In the genomic region with DNA sequence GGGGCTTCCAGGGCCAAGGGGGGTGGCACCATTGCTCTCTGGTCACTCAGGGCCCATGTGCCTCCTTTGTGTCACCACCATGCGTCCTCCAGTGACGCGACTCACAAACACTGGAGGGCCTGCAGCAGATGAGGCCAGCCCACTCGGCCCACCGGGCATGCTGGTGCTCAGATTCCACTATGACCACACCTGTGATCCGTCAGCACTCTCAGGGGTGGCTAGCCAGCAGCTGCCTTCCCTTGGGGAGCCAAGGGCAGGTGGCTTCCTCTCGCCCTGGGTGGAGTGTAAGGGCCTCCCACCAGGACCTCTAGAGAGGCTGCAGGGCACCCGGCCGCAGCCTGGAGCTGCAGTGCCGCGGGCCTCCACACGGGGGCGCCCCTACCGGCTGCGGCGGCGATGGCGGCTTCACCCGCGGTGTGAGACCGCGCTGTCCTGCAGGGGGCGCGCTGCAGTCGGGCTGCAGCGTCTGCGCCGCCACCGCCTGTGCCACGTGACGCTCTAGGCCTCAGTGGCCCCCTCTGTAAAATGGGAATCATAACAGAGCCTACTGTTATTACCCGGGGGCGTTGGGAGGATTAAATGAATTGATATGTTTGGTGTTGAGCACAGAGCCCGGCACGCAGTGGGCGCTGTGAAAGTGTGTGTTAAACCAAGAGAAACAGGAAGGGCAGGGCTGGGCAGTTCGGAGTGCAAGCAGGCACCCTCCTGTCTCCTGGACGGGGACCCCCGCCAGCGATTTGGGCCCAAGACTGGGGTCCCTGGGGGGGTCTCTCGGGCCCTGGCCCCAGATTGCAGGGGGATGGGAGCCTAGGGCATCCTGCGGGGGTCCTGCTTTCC, we compare ENCODE assay signal across 1 cellular context.
TF ChIP-seq lines count a peak whose summit lies in the region.

No MANE protein-coding gene starts in this region.

TF ChIP-seq in K562, 482 proteins besides CTCF, POLR2A, EP300 and RAD21 (continued from another document and continues in another):
- TF ChIP-seq FOXP1 (CRISPR knock-in tag; IDR thresholded peaks at IDR 0.05) (peak; percentile 80; the same call in 1 of the 2 replicates), NR2C1 (IDR thresholded peaks at IDR 0.05) (no peak), NR2C1 (tag; IDR thresholded peaks at IDR 0.05) (0 out of 2 replicates have a peak, but pooled peaks have one; percentile 36), ZSCAN32 (CRISPR knock-in tag; IDR thresholded peaks at IDR 0.05) (no peak), ZNF347 (CRISPR knock-in tag; IDR thresholded peaks at IDR 0.05; ENCODE audit: low read depth) (no peak), NUFIP1 (IDR thresholded peaks at IDR 0.05; ENCODE audit: partially characterized antibody) (peak; percentile 33), BHLHE40 (IDR thresholded peaks at IDR 0.05; ENCODE audit: low read length) (peak; percentile 94), ELF1 (tag; IDR thresholded peaks at IDR 0.05) (no peak), ZNF134 (CRISPR knock-in tag; conservative IDR thresholded peaks at IDR 0.05) (0 out of 2 replicates have a peak, but pooled peaks have one; percentile 20), ILK (tag; IDR thresholded peaks at IDR 0.05; ENCODE audit: borderline replicate concordance, low read depth) (no peak), ARNT (IDR thresholded peaks at IDR 0.05) (peak in 1 of 2 experiments; percentile 73; a peak in 1 of 4 replicates), SLC30A9 (CRISPR knock-in tag; IDR thresholded peaks at IDR 0.05) (no peak), TAF1 (IDR thresholded peaks at IDR 0.05; ENCODE audit: control insufficient read depth, extremely low read depth, insufficient read depth, low read length, severe bottlenecking) (no peak), RFX5 (IDR thresholded peaks at IDR 0.05; ENCODE audit: low read depth, low read length) (no peak), FOSL1 (tag; conservative IDR thresholded peaks at IDR 0.05) (peak; percentile 49; the same call in 1 of the 2 replicates), BRF1 (IDR thresholded peaks at IDR 0.05; ENCODE audit: borderline replicate concordance, extremely low read depth, insufficient read length) (no peak), NR4A1 (CRISPR knock-in tag; IDR thresholded peaks at IDR 0.05) (0 out of 2 replicates have a peak, but pooled peaks have one; percentile 58), NR4A1 (tag; IDR thresholded peaks at IDR 0.05) (no peak), HNRNPL (IDR thresholded peaks at IDR 0.05; ENCODE audit: low read depth, low read length) (peak; percentile 78), ETV5 (CRISPR knock-in tag; IDR thresholded peaks at IDR 0.05; ENCODE audit: low read depth) (no peak; the same call in 1 of the 2 replicates), ZNF57 (CRISPR knock-in tag; IDR thresholded peaks at IDR 0.05) (no peak), NFE2 (IDR thresholded peaks at IDR 0.05; ENCODE audit: low read depth) (peak; percentile 20), TRIM24 (IDR thresholded peaks at IDR 0.05) (peak in 1 of 2 experiments; percentile 51; a peak in 1 of 4 replicates)
- TF ChIP-seq, protein P1, sequence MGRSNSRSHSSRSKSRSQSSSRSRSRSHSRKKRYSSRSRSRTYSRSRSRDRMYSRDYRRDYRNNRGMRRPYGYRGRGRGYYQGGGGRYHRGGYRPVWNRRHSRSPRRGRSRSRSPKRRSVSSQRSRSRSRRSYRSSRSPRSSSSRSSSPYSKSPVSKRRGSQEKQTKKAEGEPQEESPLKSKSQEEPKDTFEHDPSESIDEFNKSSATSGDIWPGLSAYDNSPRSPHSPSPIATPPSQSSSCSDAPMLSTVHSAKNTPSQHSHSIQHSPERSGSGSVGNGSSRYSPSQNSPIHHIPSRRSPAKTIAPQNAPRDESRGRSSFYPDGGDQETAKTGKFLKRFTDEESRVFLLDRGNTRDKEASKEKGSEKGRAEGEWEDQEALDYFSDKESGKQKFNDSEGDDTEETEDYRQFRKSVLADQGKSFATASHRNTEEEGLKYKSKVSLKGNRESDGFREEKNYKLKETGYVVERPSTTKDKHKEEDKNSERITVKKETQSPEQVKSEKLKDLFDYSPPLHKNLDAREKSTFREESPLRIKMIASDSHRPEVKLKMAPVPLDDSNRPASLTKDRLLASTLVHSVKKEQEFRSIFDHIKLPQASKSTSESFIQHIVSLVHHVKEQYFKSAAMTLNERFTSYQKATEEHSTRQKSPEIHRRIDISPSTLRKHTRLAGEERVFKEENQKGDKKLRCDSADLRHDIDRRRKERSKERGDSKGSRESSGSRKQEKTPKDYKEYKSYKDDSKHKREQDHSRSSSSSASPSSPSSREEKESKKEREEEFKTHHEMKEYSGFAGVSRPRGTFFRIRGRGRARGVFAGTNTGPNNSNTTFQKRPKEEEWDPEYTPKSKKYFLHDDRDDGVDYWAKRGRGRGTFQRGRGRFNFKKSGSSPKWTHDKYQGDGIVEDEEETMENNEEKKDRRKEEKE (IDR thresholded peaks at IDR 0.05; ENCODE audit: borderline replicate concordance in 1 of 2, control insufficient read depth in 1 of 2, low read depth in 2 of 2, low read length in 1 of 2): peak in 1 of 2 experiments; percentile 80; a peak in 1 of 4 replicates
- TF ChIP-seq, protein P2, sequence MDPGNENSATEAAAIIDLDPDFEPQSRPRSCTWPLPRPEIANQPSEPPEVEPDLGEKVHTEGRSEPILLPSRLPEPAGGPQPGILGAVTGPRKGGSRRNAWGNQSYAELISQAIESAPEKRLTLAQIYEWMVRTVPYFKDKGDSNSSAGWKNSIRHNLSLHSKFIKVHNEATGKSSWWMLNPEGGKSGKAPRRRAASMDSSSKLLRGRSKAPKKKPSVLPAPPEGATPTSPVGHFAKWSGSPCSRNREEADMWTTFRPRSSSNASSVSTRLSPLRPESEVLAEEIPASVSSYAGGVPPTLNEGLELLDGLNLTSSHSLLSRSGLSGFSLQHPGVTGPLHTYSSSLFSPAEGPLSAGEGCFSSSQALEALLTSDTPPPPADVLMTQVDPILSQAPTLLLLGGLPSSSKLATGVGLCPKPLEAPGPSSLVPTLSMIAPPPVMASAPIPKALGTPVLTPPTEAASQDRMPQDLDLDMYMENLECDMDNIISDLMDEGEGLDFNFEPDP (CRISPR knock-in tag; IDR thresholded peaks at IDR 0.05): no peak
- TF ChIP-seq, protein P3, sequence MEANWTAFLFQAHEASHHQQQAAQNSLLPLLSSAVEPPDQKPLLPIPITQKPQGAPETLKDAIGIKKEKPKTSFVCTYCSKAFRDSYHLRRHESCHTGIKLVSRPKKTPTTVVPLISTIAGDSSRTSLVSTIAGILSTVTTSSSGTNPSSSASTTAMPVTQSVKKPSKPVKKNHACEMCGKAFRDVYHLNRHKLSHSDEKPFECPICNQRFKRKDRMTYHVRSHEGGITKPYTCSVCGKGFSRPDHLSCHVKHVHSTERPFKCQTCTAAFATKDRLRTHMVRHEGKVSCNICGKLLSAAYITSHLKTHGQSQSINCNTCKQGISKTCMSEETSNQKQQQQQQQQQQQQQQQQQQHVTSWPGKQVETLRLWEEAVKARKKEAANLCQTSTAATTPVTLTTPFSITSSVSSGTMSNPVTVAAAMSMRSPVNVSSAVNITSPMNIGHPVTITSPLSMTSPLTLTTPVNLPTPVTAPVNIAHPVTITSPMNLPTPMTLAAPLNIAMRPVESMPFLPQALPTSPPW (CRISPR knock-in tag; IDR thresholded peaks at IDR 0.05): peak; percentile 79
- TF ChIP-seq, protein P4, sequence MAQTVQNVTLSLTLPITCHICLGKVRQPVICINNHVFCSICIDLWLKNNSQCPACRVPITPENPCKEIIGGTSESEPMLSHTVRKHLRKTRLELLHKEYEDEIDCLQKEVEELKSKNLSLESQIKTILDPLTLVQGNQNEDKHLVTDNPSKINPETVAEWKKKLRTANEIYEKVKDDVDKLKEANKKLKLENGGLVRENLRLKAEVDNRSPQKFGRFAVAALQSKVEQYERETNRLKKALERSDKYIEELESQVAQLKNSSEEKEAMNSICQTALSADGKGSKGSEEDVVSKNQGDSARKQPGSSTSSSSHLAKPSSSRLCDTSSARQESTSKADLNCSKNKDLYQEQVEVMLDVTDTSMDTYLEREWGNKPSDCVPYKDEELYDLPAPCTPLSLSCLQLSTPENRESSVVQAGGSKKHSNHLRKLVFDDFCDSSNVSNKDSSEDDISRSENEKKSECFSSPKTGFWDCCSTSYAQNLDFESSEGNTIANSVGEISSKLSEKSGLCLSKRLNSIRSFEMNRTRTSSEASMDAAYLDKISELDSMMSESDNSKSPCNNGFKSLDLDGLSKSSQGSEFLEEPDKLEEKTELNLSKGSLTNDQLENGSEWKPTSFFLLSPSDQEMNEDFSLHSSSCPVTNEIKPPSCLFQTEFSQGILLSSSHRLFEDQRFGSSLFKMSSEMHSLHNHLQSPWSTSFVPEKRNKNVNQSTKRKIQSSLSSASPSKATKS (CRISPR knock-in tag; IDR thresholded peaks at IDR 0.05): no peak
- TF ChIP-seq, protein P5, sequence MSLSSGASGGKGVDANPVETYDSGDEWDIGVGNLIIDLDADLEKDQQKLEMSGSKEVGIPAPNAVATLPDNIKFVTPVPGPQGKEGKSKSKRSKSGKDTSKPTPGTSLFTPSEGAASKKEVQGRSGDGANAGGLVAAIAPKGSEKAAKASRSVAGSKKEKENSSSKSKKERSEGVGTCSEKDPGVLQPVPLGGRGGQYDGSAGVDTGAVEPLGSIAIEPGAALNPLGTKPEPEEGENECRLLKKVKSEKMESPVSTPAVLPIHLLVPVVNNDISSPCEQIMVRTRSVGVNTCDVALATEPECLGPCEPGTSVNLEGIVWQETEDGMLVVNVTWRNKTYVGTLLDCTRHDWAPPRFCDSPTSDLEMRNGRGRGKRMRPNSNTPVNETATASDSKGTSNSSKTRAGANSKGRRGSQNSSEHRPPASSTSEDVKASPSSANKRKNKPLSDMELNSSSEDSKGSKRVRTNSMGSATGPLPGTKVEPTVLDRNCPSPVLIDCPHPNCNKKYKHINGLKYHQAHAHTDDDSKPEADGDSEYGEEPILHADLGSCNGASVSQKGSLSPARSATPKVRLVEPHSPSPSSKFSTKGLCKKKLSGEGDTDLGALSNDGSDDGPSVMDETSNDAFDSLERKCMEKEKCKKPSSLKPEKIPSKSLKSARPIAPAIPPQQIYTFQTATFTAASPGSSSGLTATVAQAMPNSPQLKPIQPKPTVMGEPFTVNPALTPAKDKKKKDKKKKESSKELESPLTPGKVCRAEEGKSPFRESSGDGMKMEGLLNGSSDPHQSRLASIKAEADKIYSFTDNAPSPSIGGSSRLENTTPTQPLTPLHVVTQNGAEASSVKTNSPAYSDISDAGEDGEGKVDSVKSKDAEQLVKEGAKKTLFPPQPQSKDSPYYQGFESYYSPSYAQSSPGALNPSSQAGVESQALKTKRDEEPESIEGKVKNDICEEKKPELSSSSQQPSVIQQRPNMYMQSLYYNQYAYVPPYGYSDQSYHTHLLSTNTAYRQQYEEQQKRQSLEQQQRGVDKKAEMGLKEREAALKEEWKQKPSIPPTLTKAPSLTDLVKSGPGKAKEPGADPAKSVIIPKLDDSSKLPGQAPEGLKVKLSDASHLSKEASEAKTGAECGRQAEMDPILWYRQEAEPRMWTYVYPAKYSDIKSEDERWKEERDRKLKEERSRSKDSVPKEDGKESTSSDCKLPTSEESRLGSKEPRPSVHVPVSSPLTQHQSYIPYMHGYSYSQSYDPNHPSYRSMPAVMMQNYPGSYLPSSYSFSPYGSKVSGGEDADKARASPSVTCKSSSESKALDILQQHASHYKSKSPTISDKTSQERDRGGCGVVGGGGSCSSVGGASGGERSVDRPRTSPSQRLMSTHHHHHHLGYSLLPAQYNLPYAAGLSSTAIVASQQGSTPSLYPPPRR (CRISPR knock-in tag; IDR thresholded peaks at IDR 0.05; ENCODE audit: borderline replicate concordance): peak; percentile 88
- TF ChIP-seq, protein P6, sequence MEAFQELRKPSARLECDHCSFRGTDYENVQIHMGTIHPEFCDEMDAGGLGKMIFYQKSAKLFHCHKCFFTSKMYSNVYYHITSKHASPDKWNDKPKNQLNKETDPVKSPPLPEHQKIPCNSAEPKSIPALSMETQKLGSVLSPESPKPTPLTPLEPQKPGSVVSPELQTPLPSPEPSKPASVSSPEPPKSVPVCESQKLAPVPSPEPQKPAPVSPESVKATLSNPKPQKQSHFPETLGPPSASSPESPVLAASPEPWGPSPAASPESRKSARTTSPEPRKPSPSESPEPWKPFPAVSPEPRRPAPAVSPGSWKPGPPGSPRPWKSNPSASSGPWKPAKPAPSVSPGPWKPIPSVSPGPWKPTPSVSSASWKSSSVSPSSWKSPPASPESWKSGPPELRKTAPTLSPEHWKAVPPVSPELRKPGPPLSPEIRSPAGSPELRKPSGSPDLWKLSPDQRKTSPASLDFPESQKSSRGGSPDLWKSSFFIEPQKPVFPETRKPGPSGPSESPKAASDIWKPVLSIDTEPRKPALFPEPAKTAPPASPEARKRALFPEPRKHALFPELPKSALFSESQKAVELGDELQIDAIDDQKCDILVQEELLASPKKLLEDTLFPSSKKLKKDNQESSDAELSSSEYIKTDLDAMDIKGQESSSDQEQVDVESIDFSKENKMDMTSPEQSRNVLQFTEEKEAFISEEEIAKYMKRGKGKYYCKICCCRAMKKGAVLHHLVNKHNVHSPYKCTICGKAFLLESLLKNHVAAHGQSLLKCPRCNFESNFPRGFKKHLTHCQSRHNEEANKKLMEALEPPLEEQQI (IDR thresholded peaks at IDR 0.05): peak; percentile 98
- TF ChIP-seq, protein P7, sequence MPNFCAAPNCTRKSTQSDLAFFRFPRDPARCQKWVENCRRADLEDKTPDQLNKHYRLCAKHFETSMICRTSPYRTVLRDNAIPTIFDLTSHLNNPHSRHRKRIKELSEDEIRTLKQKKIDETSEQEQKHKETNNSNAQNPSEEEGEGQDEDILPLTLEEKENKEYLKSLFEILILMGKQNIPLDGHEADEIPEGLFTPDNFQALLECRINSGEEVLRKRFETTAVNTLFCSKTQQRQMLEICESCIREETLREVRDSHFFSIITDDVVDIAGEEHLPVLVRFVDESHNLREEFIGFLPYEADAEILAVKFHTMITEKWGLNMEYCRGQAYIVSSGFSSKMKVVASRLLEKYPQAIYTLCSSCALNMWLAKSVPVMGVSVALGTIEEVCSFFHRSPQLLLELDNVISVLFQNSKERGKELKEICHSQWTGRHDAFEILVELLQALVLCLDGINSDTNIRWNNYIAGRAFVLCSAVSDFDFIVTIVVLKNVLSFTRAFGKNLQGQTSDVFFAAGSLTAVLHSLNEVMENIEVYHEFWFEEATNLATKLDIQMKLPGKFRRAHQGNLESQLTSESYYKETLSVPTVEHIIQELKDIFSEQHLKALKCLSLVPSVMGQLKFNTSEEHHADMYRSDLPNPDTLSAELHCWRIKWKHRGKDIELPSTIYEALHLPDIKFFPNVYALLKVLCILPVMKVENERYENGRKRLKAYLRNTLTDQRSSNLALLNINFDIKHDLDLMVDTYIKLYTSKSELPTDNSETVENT (CRISPR knock-in tag; IDR thresholded peaks at IDR 0.05): peak; percentile 38; the same call in 1 of the 2 replicates
- TF ChIP-seq, protein P8, sequence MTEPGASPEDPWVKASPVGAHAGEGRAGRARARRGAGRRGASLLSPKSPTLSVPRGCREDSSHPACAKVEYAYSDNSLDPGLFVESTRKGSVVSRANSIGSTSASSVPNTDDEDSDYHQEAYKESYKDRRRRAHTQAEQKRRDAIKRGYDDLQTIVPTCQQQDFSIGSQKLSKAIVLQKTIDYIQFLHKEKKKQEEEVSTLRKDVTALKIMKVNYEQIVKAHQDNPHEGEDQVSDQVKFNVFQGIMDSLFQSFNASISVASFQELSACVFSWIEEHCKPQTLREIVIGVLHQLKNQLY (CRISPR knock-in tag; conservative IDR thresholded peaks at IDR 0.05): 0 out of 4 replicates have a peak, but pooled peaks of 1 of the 2 experiments have one; percentile 79
- TF ChIP-seq, protein P9, sequence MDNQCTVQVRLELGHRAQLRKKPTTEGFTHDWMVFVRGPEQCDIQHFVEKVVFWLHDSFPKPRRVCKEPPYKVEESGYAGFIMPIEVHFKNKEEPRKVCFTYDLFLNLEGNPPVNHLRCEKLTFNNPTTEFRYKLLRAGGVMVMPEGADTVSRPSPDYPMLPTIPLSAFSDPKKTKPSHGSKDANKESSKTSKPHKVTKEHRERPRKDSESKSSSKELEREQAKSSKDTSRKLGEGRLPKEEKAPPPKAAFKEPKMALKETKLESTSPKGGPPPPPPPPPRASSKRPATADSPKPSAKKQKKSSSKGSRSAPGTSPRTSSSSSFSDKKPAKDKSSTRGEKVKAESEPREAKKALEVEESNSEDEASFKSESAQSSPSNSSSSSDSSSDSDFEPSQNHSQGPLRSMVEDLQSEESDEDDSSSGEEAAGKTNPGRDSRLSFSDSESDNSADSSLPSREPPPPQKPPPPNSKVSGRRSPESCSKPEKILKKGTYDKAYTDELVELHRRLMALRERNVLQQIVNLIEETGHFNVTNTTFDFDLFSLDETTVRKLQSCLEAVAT (IDR thresholded peaks at IDR 0.05): peak in 1 of 2 experiments; percentile 88; a peak in 2 of 4 replicates
